25 cellular contexts compared by ENCODE assay signal in genomic region chr4:183145773-183146172, GRCh38.
"Had no signal": no experiment of that assay in that cellular context is flagged by ENCODE, and none has a peak within 500 bp of the region (broad histone marks: within the 10 kb centered on the region; RNA-seq: fewer than 3 reads in every experiment).

No MANE protein-coding gene starts in this region.

- H3K9me3 ChIP-seq: lower lobe of right lung, ovary, right atrium auricular region, stomach, testis, thyroid gland, transverse colon, upper lobe of left lung, vagina had no signal

- FAIRE-seq: islet of Langerhans had no signal

- H3K27ac Mint-ChIP-seq: immature natural killer cell; naive B cell; natural killer cell; progenitor cell of endocrine pancreas; stimulated activated naive B cell treated with anti-CD40 and anti-IgM and Interleukin-4, amounts not matched to agents 10 μg/mL and 1 μg/mL and 100 μg/mL, for 72 hours had no signal

- H3K4me3 Mint-ChIP-seq: immature natural killer cell; naive B cell; natural killer cell; nephron progenitor cell; stimulated activated naive B cell treated with anti-CD40 and anti-IgM and Interleukin-4, amounts not matched to agents 10 μg/mL and 1 μg/mL and 100 μg/mL, for 72 hours had no signal

- H3K36me3 Mint-ChIP-seq: immature natural killer cell; naive B cell; natural killer cell; stimulated activated naive B cell treated with anti-CD40 and anti-IgM and Interleukin-4, amounts not matched to agents 10 μg/mL and 1 μg/mL and 100 μg/mL, for 72 hours had no signal

- H3K27me3 Mint-ChIP-seq: progenitor cell of endocrine pancreas had no signal

- H3K9me3 Mint-ChIP-seq: immature natural killer cell; naive B cell; natural killer cell; stimulated activated naive B cell treated with anti-CD40 and anti-IgM and Interleukin-4, amounts not matched to agents 10 μg/mL and 1 μg/mL and 100 μg/mL, for 72 hours had no signal

- DNase-seq: immature natural killer cell; kidney; lower lobe of right lung; mammary epithelial cell; mesenchymal stem cell; naive B cell; natural killer cell; nephron progenitor cell; ovary; stimulated activated CD4-positive, alpha-beta T cell treated with anti-CD3 and anti-CD28 coated beads, Interleukin-12 subunit alpha, Interleukin-12 subunit beta, amount 100 ng/mL, for 4 hours; stimulated activated CD4-positive, alpha-beta T cell treated with anti-CD3 and anti-CD28 coated beads, Interleukin-15, amount 100 ng/mL, for 24 hours; stimulated activated CD4-positive, alpha-beta T cell treated with anti-CD3 and anti-CD28 coated beads, Interleukin-2, amount 100 ng/mL, for 24 hours; stimulated activated CD4-positive, alpha-beta T cell treated with anti-CD3 and anti-CD28 coated beads, Interleukin-4, amount 100 ng/mL, for 1 hour; stimulated activated naive B cell treated with anti-CD40 and anti-IgM and Interleukin-4, amounts not matched to agents 10 μg/mL and 1 μg/mL and 100 μg/mL, for 72 hours; stimulated activated naive CD8-positive, alpha-beta T cell treated with anti-CD3 and anti-CD28 coated beads, Interleukin-15, Interleukin-2, amounts not matched to agents 100 U/mL and 50 U/mL, for 24 hours; stomach; testis; thyroid gland; transverse colon; upper lobe of left lung had no signal

- H3K36me3 ChIP-seq: lower lobe of right lung, ovary, right atrium auricular region, stomach, thyroid gland, transverse colon, upper lobe of left lung, vagina had no signal

- H3K27me3 ChIP-seq: ovary, right atrium auricular region, stomach, testis, thyroid gland, transverse colon, upper lobe of left lung, vagina had no signal

- H3K4me1 Mint-ChIP-seq: naive B cell; stimulated activated naive B cell treated with anti-CD40 and anti-IgM and Interleukin-4, amounts not matched to agents 10 μg/mL and 1 μg/mL and 100 μg/mL, for 72 hours had no signal

- ATAC-seq: natural killer cell; stimulated activated naive B cell treated with anti-CD40 and anti-IgM and Interleukin-4, amounts not matched to agents 10 μg/mL and 1 μg/mL and 100 μg/mL, for 72 hours; stimulated activated naive CD8-positive, alpha-beta T cell treated with anti-CD3 and anti-CD28 coated beads, Interleukin-15, Interleukin-2, amounts not matched to agents 100 U/mL and 50 U/mL, for 24 hours had no signal

- H3K27ac ChIP-seq: lower lobe of right lung, ovary, skin epidermis, stomach, testis, transverse colon, vagina had no signal

- H3K4me3 ChIP-seq: lower lobe of right lung, ovary, right atrium auricular region, skin epidermis, stomach, testis, thyroid gland, transverse colon, upper lobe of left lung, vagina had no signal
